8 cellular contexts compared by ENCODE assay signal in the genomic region with DNA sequence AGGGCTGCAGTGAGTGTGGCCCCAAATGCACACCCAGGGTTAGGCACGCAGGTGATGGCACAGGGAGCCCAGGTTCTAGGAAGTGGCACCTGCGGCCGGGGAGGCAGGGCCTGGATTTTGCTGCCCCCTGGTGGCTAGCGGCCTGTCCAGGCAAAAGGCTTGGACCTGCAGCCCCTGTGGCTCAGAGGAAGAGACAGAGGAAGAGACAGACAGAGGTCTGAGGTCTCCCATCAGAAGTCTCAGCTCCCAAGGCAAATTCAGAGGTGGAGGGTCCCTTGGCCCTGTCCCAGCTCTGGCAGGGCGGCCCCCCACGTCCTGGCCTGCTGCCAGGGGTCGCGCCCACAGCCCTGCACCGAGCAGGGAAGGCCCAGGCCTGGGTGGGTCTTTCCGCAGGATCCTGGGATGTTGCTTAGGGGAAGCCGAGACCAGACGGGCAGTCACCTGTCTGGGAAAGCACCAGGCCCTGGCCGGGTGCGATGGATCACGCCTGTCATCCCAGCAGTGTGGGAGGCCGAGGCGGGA. TPM values are rescaled to one million over a fixed set of nuclear protein-coding genes. Genes with fewer than 3 reads are reported as not detected.
A peak's percentile ranks its signal among the peaks of the same experiment; 100 is the strongest.
DNase-seq lines count a peak whose midpoint lies in the region; ATAC-seq and TF ChIP-seq lines count a peak whose summit lies in the region.

No MANE protein-coding gene starts in this region.

- CTCF ChIA-PET in T-cell (lab: Charles Lee): interaction anchor here in 1 of 2 donors (0.6 to 1.1 kb wide), 7 partner anchors 22 to 1718 kb away, joined by 3 to 5 read pairs (median 4); partner anchors contain the start of genes FAAP20 and PANK4

- intact Hi-C loops in heart right ventricle (cut with DNase I): loop anchor here in 9 of 10 donors (1.0 to 10.0 kb wide), 7 partner anchors 34 to 356 kb away; partner anchors contain the start of gene FAAP20 (in 4 of the 9)
- intact Hi-C loops in posterior vena cava (cut with DNase I): loop anchor here (2.0 to 5.0 kb wide), 2 partner anchors 131 to 135 kb away; partner anchors contain the start of gene PEX10 (in 1 of the 2)

- peak overlapping the region; percentile 98 for H3K27ac Mint-ChIP-seq in T-cell

- 3 to 19% (median 8%) methylated on average over 17 of the region's 17 CpGs for WGBS in adipose tissue, 3 donors
- 17 to 28% methylated on average over 17 of the region's 17 CpGs for WGBS in heart right ventricle, 2 donors
- WGBS in urinary bladder: 18% methylated on average over 17 of the region's 17 CpGs

- ATAC-seq in GM19035 (IDR thresholded peaks at IDR 0.05; ENCODE audit: unreplicated experiment) (peak; percentile 21), T-cell (replicated peaks in 1 of 4) (peak; percentile 13 to 38 (median 24)), heart right ventricle (peak; percentile 30 to 62 (median 52))

- H3K27me3 Mint-ChIP-seq in T-cell: no peaks in the 10 kb centered on the region

- no peaks in the 10 kb centered on the region for H3K9me3 Mint-ChIP-seq in T-cell

- H3K36me3 Mint-ChIP-seq in T-cell: no peaks in the 10 kb centered on the region

- POLR2A ChIA-PET in T-cell (lab: Charles Lee): interaction anchor here in 1 of 2 donors (0.7 to 1.2 kb wide), 2 partner anchors 8 to 38 kb away, joined by 4 to 7 read pairs; partner anchors contain the start of genes PRXL2B and TNFRSF14

- H3K9me3 ChIP-seq in heart right ventricle: no peaks in the 10 kb centered on the region

- H3K4me3 ChIP-seq in LNCaP clone FGC (ENCODE audit: low read depth, low read length) (peak overlapping the region; percentile 70), heart right ventricle (peak overlapping the region; percentile 1 to 74 (median 59)), urinary bladder (ENCODE audit: low read depth, low read length) (peak overlapping the region; percentile 20)

- peak; percentile 93 for TF ChIP-seq CTCF in LNCaP clone FGC (IDR thresholded peaks at IDR 0.05; ENCODE audit: control insufficient read depth, extremely low read depth, insufficient read depth)
- TF ChIP-seq CTCF in heart right ventricle (IDR thresholded peaks at IDR 0.05): peak; percentile 94 to 97 (median 96)

- DNase-seq in AML-193 (lab: John Stamatoyannopoulos, UW) (peak; percentile 64 to 70), LNCaP clone FGC (ENCODE audit: low read depth) (peak; percentile 49), T-cell (peak; percentile 51 to 89 (median 73)), heart right ventricle (peak; percentile 82 to 84), posterior vena cava (ENCODE audit: low spot score) (peak; percentile 93)

- peak overlapping the region; percentile 70 for H3K27ac ChIP-seq in adipose tissue (ENCODE audit: low read depth, low read length)
- peak overlapping the region; percentile 93 to 100 (median 98) for H3K27ac ChIP-seq in heart right ventricle
- H3K27ac ChIP-seq in urinary bladder (ENCODE audit: low read depth): peak overlapping the region; percentile 96

- H3K27me3 ChIP-seq in heart right ventricle: peaks cover 0 to 4% (median 0%) of the 10 kb centered on the region in 7 donors

- H3K4me1 Mint-ChIP-seq in T-cell: peaks cover 16 to 42% (median 35%) of the 10 kb centered on the region in 3 donors

- H3K36me3 ChIP-seq in heart right ventricle (no peaks in the 10 kb centered on the region), urinary bladder (ENCODE audit: insufficient read depth) (no peaks in the 10 kb centered on the region)

- peaks cover 43 to 70% (median 65%) of the 10 kb centered on the region in 9 donors for H3K4me1 ChIP-seq in heart right ventricle
- no peaks in the 10 kb centered on the region for H3K4me1 ChIP-seq in urinary bladder (ENCODE audit: insufficient read depth)

- H3K4me3 Mint-ChIP-seq in T-cell: peak overlapping the region; percentile 80 to 92 (median 91)

RNA-seq across cellular contexts. Expression of gene TNFRSF14, which starts 8.0 kb away (rescaled TPM):
- total RNA-seq in T-cell: 100 to 1,000 TPM; 163 to 214 (median 211) TPM
- 10 to 100 TPM; 21.8 to 92.2 (median 46.4) TPM for polyA plus RNA-seq in adipose tissue
- total RNA-seq in heart right ventricle: 10 to 100 TPM in 7 of 10 donors, 1 to 10 TPM in 3; 7.5 to 43.8 (median 13.0) TPM
- 10 to 100 TPM; 19.3 to 59.6 TPM for polyA plus RNA-seq in heart right ventricle
- 10 to 100 TPM; 37.7 to 63.6 TPM for total RNA-seq in posterior vena cava
- 19.2 TPM for total RNA-seq in urinary bladder
- polyA plus RNA-seq in urinary bladder: 75.5 TPM

RNA-seq across cellular contexts. Expression of gene HES5, which starts 18.1 kb away (rescaled TPM):
- total RNA-seq in T-cell: not detected
- polyA plus RNA-seq in adipose tissue: under 1 TPM in 2 of 3 donors, not detected in 1; 0.10 to 0.15 TPM
- 1 to 10 TPM in 6 of 10 donors, under 1 TPM in 3, not detected in 1; 0.51 to 3.1 (median 1.4) TPM for total RNA-seq in heart right ventricle
- polyA plus RNA-seq in heart right ventricle: 1 to 10 TPM; 1.0 to 1.1 TPM
- total RNA-seq in posterior vena cava: under 1 TPM; 0.24 to 0.32 TPM
- 2.5 TPM for total RNA-seq in urinary bladder
- polyA plus RNA-seq in urinary bladder: 0.42 TPM

RNA-seq across cellular contexts. Expression of gene PANK4, which starts 21.7 kb away (rescaled TPM):
- total RNA-seq in T-cell (100 to 1,000 TPM in 3 of 5 donors, 10 to 100 TPM in 2; 51.0 to 128 (median 119) TPM), heart right ventricle (10 to 100 TPM; 29.8 to 56.4 (median 35.2) TPM), posterior vena cava (10 to 100 TPM; 17.4 to 18.6 TPM), urinary bladder (19.2 TPM)
- polyA plus RNA-seq in adipose tissue (10 to 100 TPM in 2 of 3 donors, 1 to 10 TPM in 1; 8.9 to 14.5 (median 10.8) TPM), heart right ventricle (10 to 100 TPM; 26.1 to 35.6 TPM), urinary bladder (28.6 TPM)

RNA-seq across cellular contexts. Expression of gene PRXL2B, which starts 38.4 kb away (rescaled TPM):
- total RNA-seq in T-cell: 10 to 100 TPM; 17.3 to 37.6 (median 35.3) TPM
- 1 to 10 TPM; 6.5 to 9.8 (median 8.5) TPM for polyA plus RNA-seq in adipose tissue
- 10 to 100 TPM in 1 of 10 donors, 1 to 10 TPM in 9; 3.7 to 10.3 (median 5.3) TPM for total RNA-seq in heart right ventricle
- polyA plus RNA-seq in heart right ventricle: 10 to 100 TPM in 1 of 2 donors, 1 to 10 TPM in 1; 6.8 to 12.0 TPM
- 10 to 100 TPM; 11.4 to 12.2 TPM for total RNA-seq in posterior vena cava
- 8.9 TPM for total RNA-seq in urinary bladder
- 25.0 TPM for polyA plus RNA-seq in urinary bladder

Comparison
In these comparisons a context has a peak if more than half of its experiments do, and no peak if none do; other contexts are left out.
1. Peak in every context shown above with its lines: DNase-seq, ATAC-seq, H3K4me3 ChIP-seq and H3K27ac ChIP-seq.
2. H3K4me3 ChIP-seq: peak in every context shown above with its lines; median percentile 70 in LNCaP clone FGC; 59 in heart right ventricle; 20 in urinary bladder.